Comparison of ENCODE assay signal across 8 cellular contexts in genomic region chr6:124962617-124963415, GRCh38. TPM values are rescaled to one million over a fixed set of nuclear protein-coding genes. Genes with fewer than 3 reads are reported as not detected.
DNase-seq lines count a peak whose midpoint lies in the region; ATAC-seq, FAIRE-seq and TF ChIP-seq lines count a peak whose summit lies in the region.

No MANE protein-coding gene starts in this region.

- no peak for DNase-seq in BJ (ENCODE audit: low read depth)
- DNase-seq in PC-9 = peak in 1 of 2 experiments; percentile 46
- peak; percentile 70 for DNase-seq in ecto neural progenitor cell (ENCODE audit: low spot score)
- no peak for DNase-seq in HepG2 (ENCODE audit: low spot score)
- no peak for DNase-seq in stimulated activated naive CD8-positive, alpha-beta T cell treated with anti-CD3 and anti-CD28 coated beads, Interleukin-15, Interleukin-2, amounts not matched to agents 100 U/mL and 50 U/mL, for 24 hours
- DNase-seq in foreskin melanocyte = no peak

- TF ChIP-seq RAD21 in HepG2 (CRISPR knock-in tag; IDR thresholded peaks at IDR 0.05) = no peak

- FAIRE-seq in HepG2 (lab: Jason Lieb, UNC) = no peak

- H3F3A ChIP-seq in PC-9 (ENCODE audit: insufficient read depth, low read depth) = peaks cover 44% of the 10 kb centered on the region

- H2AFZ ChIP-seq in PC-9 (peak overlapping the region; percentile 96), HepG2 (ENCODE audit: low read length) (no peak overlapping the region)

- POLR2A ChIA-PET in BJ (lab: Charles Lee) (interaction anchor here (0.5 kb wide), 2 partner anchors 133 to 134 kb away, joined by 3 read pairs; no protein-coding TSS in a partner anchor), PC-9 (lab: Charles Lee; ENCODE audit: unreplicated experiment) (interaction anchor here (0.6 to 1.1 kb wide), 4 partner anchors 19 to 401 kb away, joined by 3 to 10 read pairs (median 5); no protein-coding TSS in a partner anchor), HepG2 (lab: Yijun Ruan, JAX) (no interaction called here)

- no peaks in the 10 kb centered on the region for H3K9me3 ChIP-seq in PC-9 (ENCODE audit: insufficient read depth, low read depth)
- H3K9me3 ChIP-seq in HepG2 (ENCODE audit: low read length) = no peaks in the 10 kb centered on the region

- no TSS peak for BruUV-seq in PC-9 (replicated peaks; lab: Mats Ljungman, UMichigan)
- BruUV-seq in HepG2 (replicated peaks; lab: Mats Ljungman, UMichigan) = no TSS peak

- H3K4me1 ChIP-seq in PC-9 (replicated peaks; ENCODE audit: insufficient read depth) = peaks cover 52% of the 10 kb centered on the region
- peaks cover 16% of the 10 kb centered on the region for H3K4me1 ChIP-seq in HepG2 (ENCODE audit: insufficient read depth, low read length)

- TF ChIP-seq CTCF in BJ (IDR thresholded peaks at IDR 0.05; ENCODE audit: insufficient read depth, low read depth, low read length) (peak; percentile 31), PC-9 (conservative IDR thresholded peaks at IDR 0.05) (peak; percentile 27; the same call in 1 of the 2 replicates), HepG2 (CRISPR knock-in tag; IDR thresholded peaks at IDR 0.05) (0 out of 2 replicates have a peak, but pooled peaks have one; percentile 20)

- no peak for TF ChIP-seq POLR2A in HepG2 (IDR thresholded peaks at IDR 0.05; ENCODE audit: insufficient read depth in 1 of 2, low read depth in 2 of 2, low read length in 2 of 2)

- H3K4me3 ChIP-seq in BJ (ENCODE audit: low read depth, low read length) = peak overlapping the region; percentile 71
- peak overlapping the region; percentile 79 for H3K4me3 ChIP-seq in PC-9
- H3K4me3 ChIP-seq in HepG2 (replicated peaks in 1 of 3; ENCODE audit: insufficient read depth in 1 of 3, low read depth in 2 of 3, low read length in 3 of 3) = peak overlapping the region; percentile 42 to 70 (median 63); a peak in 5 of 6 replicates

- H3K9ac ChIP-seq in HepG2 (ENCODE audit: insufficient read depth, low read depth, low read length) = peak overlapping the region; percentile 48

- peaks cover 1% of the 10 kb centered on the region; the same call in 1 of the 2 replicates for H4K20me1 ChIP-seq in PC-9 (ENCODE audit: insufficient read depth)
- H4K20me1 ChIP-seq in HepG2 (ENCODE audit: insufficient read depth, low read length) = no peaks in the 10 kb centered on the region; the same call in 1 of the 2 replicates

- H3K79me2 ChIP-seq in PC-9 (ENCODE audit: low read depth) = peaks cover 53% of the 10 kb centered on the region
- H3K79me2 ChIP-seq in HepG2 (ENCODE audit: insufficient read depth, low read length) = no peaks in the 10 kb centered on the region

- no peak for TF ChIP-seq EP300 in HepG2 (IDR thresholded peaks at IDR 0.05; ENCODE audit: low read depth in 2 of 2, low read length in 2 of 2)
- no peak for TF ChIP-seq EP300 in HepG2 (CRISPR knock-in tag; IDR thresholded peaks at IDR 0.05; ENCODE audit: borderline replicate concordance)

- H3K9me2 ChIP-seq in PC-9 (ENCODE audit: insufficient read depth) = no peaks in the 10 kb centered on the region

- H3K36me3 ChIP-seq in BJ (ENCODE audit: control insufficient read depth, insufficient read depth, low read length) (no peaks in the 10 kb centered on the region; the same call in 1 of the 2 replicates), PC-9 (ENCODE audit: low read depth) (peaks cover 13% of the 10 kb centered on the region; the same call in 1 of the 2 replicates), HepG2 (replicated peaks in 1 of 2; ENCODE audit: control insufficient read depth in 1 of 2, insufficient read depth in 2 of 2, low read length in 2 of 2) (no peaks in the 10 kb centered on the region)

- peak overlapping the region; percentile 67 for H3K27ac ChIP-seq in PC-9
- H3K27ac ChIP-seq in HepG2 (ENCODE audit: extremely low read length, insufficient read depth, low read length) = no peak overlapping the region

- CTCF ChIA-PET in BJ (lab: Yijun Ruan, JAX) (interaction anchor here (0.9 to 3.5 kb wide), 5 partner anchors 10 to 153 kb away, joined by 4 to 28 read pairs (median 4); no protein-coding TSS in a partner anchor), PC-9 (lab: Charles Lee) (interaction anchor here (0.5 to 1.5 kb wide), 4 partner anchors 21 to 161 kb away, joined by 3 to 14 read pairs (median 4); no protein-coding TSS in a partner anchor), HepG2 (lab: Yijun Ruan, JAX; ENCODE audit: low intra/inter-chr PET ratio, low total read pairs) (no interaction called here)

- in situ Hi-C loops in HepG2 (cut with HindIII; ENCODE audit: extremely low pct_ligation_motif_present, low pct_unique_long_range_greater_than_20kb) = no loop called here

- WGBS in HepG2 (ENCODE audit: low lambda C conversion rate) = 27% methylated on average over 41 of the region's 67 CpGs

- no peaks in the 10 kb centered on the region for H3K27me3 ChIP-seq in BJ (ENCODE audit: control insufficient read depth, insufficient read depth, low read length)
- H3K27me3 ChIP-seq in PC-9 (ENCODE audit: insufficient read depth, low read depth) = no peaks in the 10 kb centered on the region
- peaks cover 0 to 12% of the 10 kb centered on the region in 2 experiments; a peak in 2 of 5 replicates for H3K27me3 ChIP-seq in HepG2 (ENCODE audit: control insufficient read depth in 1 of 2, insufficient read depth in 2 of 2, low read length in 2 of 2)

- peak overlapping the region; percentile 91 for H3K4me2 ChIP-seq in PC-9
- peak overlapping the region; percentile 60 for H3K4me2 ChIP-seq in HepG2 (ENCODE audit: low read depth, low read length)

- ATAC-seq in GM19324 (IDR thresholded peaks at IDR 0.05; ENCODE audit: low FRiP score, unreplicated experiment) (peak; percentile 41), HepG2 (peak; percentile 69), HG02763 (IDR thresholded peaks at IDR 0.05; ENCODE audit: unreplicated experiment) (no peak)
- peak; percentile 52 for ATAC-seq in stimulated activated naive CD8-positive, alpha-beta T cell treated with anti-CD3 and anti-CD28 coated beads, Interleukin-15, Interleukin-2, amounts not matched to agents 100 U/mL and 50 U/mL, for 24 hours

- intact Hi-C loops in PC-9 (cut with micrococcal nuclease; ENCODE audit: unreplicated experiment) (loop anchor here (2.0 to 10.0 kb wide), 6 partner anchors 34 to 342 kb away; partner anchors contain the start of gene HDDC2), HepG2 (cut with micrococcal nuclease; ENCODE audit: unreplicated experiment) (loop anchor here (5.0 to 10.0 kb wide), 3 partner anchors 122 to 189 kb away; partner anchors contain the start of gene TPD52L1)

TF ChIP-seq in HepG2, 621 proteins besides CTCF, POLR2A, EP300 and RAD21 (continues in another document):
- TF ChIP-seq HNRNPK (IDR thresholded peaks at IDR 0.05; ENCODE audit: low read depth, low read length, poor library complexity, severe bottlenecking) (peak; percentile 68), ZNF777 (CRISPR knock-in tag; IDR thresholded peaks at IDR 0.05) (peak; percentile 93), PATZ1 (CRISPR knock-in tag; IDR thresholded peaks at IDR 0.05) (0 out of 2 replicates have a peak, but pooled peaks have one; percentile 26), ZNF746 (CRISPR knock-in tag; IDR thresholded peaks at IDR 0.05) (peak; percentile 36; the same call in 1 of the 2 replicates), ZNF784 (CRISPR knock-in tag; IDR thresholded peaks at IDR 0.05; ENCODE audit: borderline replicate concordance) (no peak)

RNA-seq across cellular contexts. Expression of gene RNF217, which starts 0.6 kb away (rescaled TPM):
- polyA plus RNA-seq in BJ (2011; rRNA removed) = 18.6 and 29.3 TPM in 2 replicates
- polyA minus RNA-seq in BJ (2011; rRNA and poly(A)+ RNA removed) = 50.9 and 51.8 TPM in 2 replicates
- total RNA-seq in PC-9 (2021) = 38.3 and 42.3 TPM in 2 replicates
- 1.2 and 2.2 TPM in 2 replicates for total RNA-seq in HepG2 (2016; rRNA removed; fragmentation: Illumina TruSeq; extraction: Trizol)
- 1.1 TPM in 2 replicates for total RNA-seq in HepG2 (2016; cell fraction: cytosol; rRNA removed; fragmentation: Illumina TruSeq; extraction: Trizol; ENCODE audit: low read depth)
- total RNA-seq in HepG2 (2016; cell fraction: insoluble cytoplasmic fraction; rRNA removed; fragmentation: Illumina TruSeq; extraction: Trizol) = 2.3 and 3.0 TPM in 2 replicates
- total RNA-seq in HepG2 (2016; cell fraction: membrane; rRNA removed; fragmentation: Illumina TruSeq; extraction: Trizol) = 1.4 TPM in 2 replicates
- 2.8 and 3.1 TPM in 2 replicates for total RNA-seq in HepG2 (2016; cell fraction: nucleus; rRNA removed; fragmentation: Illumina TruSeq; extraction: Trizol)
- 1.9 and 2.4 TPM in 2 replicates for polyA plus RNA-seq in HepG2 (2011; rRNA removed)
- polyA plus RNA-seq in HepG2 (2011; cell fraction: cytosol; rRNA removed) = 0.67 and 0.81 TPM in 2 replicates
- 9.2 and 10.0 TPM in 2 replicates for polyA plus RNA-seq in HepG2 (2011; cell fraction: nucleus; rRNA removed)
- polyA plus RNA-seq in HepG2 (2012) = 1.4 and 1.6 TPM in 2 replicates
- polyA plus RNA-seq in HepG2 (2016; cell fraction: cytosol; fragmentation: Illumina TruSeq; extraction: Trizol; ENCODE audit: low read depth) = 0.18 and 0.36 TPM in 2 replicates
- 0.72 and 0.83 TPM in 2 replicates for polyA plus RNA-seq in HepG2 (2016; cell fraction: insoluble cytoplasmic fraction; fragmentation: Illumina TruSeq; extraction: Trizol; ENCODE audit: low read depth)
- polyA plus RNA-seq in HepG2 (2016; cell fraction: membrane; fragmentation: Illumina TruSeq; extraction: Trizol; ENCODE audit: low read depth) = 0.69 and 0.73 TPM in 2 replicates
- polyA plus RNA-seq in HepG2 (2016; cell fraction: nucleus; fragmentation: Illumina TruSeq; extraction: Trizol; ENCODE audit: insufficient read depth, low read depth) = 3.2 and 4.7 TPM in 2 replicates
- polyA minus RNA-seq in HepG2 (2011; rRNA and poly(A)+ RNA removed; ENCODE audit: low replicate concordance) = 2.2 and 14.0 TPM in 2 replicates
- 1.5 and 7.3 TPM in 2 replicates for polyA minus RNA-seq in HepG2 (2011; cell fraction: cytosol; rRNA and poly(A)+ RNA removed)
- 9.5 and 10.7 TPM in 2 replicates for polyA minus RNA-seq in HepG2 (2011; cell fraction: nucleus; rRNA and poly(A)+ RNA removed)
